Comparison of ENCODE assay signal across 10 cellular contexts in the genomic region with DNA sequence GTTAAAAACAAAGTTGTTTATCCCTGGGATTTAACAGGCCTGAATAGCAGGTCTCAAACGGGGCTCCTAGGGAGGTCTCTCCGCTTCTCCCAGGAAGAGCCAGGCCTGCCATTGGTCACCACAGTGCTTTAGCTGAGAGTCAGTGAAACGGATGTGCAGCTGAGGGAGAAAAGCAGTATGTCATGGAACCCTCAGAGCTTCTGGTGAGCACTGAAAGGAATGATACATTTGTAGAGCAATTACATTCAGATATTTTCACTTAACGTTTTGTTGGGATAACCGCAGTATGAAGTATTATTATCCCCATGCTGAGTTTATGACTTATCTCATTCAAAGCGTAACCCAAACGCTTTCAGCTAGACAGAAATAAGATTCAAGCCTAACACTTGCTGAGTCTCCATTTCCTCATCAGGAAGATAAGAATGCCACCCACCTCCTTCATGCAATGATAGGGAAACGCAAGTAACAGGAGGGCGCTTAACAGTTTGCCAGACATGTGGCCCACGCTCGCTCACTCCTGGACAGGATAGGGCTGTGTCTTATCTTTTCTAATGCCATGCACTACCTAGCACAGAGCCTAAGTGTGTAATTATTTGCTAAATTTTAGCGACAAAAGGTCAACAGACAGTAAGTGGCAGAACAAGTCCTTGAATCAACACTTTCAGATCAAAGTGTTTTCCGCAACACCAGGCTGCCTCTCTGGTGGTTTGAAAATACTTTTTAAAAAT. TPM values are rescaled to one million over a fixed set of nuclear protein-coding genes. Genes with fewer than 3 reads are reported as not detected.
DNase-seq lines count a peak whose midpoint lies in the region; ATAC-seq and TF ChIP-seq lines count a peak whose summit lies in the region.
"Had no signal": no experiment of that assay in that cellular context is flagged by ENCODE, and none has a peak within 500 bp of the region (broad histone marks: within the 10 kb centered on the region; RNA-seq: fewer than 3 reads in every experiment).

No MANE protein-coding gene starts in this region.

- H3K9me3 Mint-ChIP-seq in T-helper 2 cell treated with Interferon-gamma antibody and Interleukin-4, amounts not matched to agents 5 μg/mL and 100 μg/mL, for 36 hours: no peaks in the 10 kb centered on the region

- peak overlapping the region; percentile 96 for H3K27ac Mint-ChIP-seq in T-helper 2 cell treated with Interferon-gamma antibody and Interleukin-4, amounts not matched to agents 5 μg/mL and 100 μg/mL, for 36 hours

- peaks cover 0 to 13% (median 0%) of the 10 kb centered on the region in 3 donors for H3K36me3 ChIP-seq in esophagus squamous epithelium
- H3K36me3 ChIP-seq in transverse colon: peaks cover 0 to 17% (median 0%) of the 10 kb centered on the region in 4 donors

- WGBS in esophagus squamous epithelium, 2 donors: 49 to 52% methylated on average over 13 of the region's 13 CpGs
- WGBS in transverse colon (ENCODE audit: low coverage in 1 of 2), 2 donors: 45 to 49% methylated on average over 13 of the region's 13 CpGs

- peak; percentile 76 for DNase-seq in activated effector memory CD4-positive, alpha-beta T cell treated with anti-CD3 and anti-CD28 coated beads, Interleukin-2, amount 50 U/mL, for 16 hours
- DNase-seq in activated effector memory CD4-positive, alpha-beta T cell treated with Interleukin-2 at 50 U/mL for 16 hours: no peak
- DNase-seq in T-helper 2 cell treated with Interferon-gamma antibody and Interleukin-4, amounts not matched to agents 5 μg/mL and 100 μg/mL, for 36 hours (ENCODE audit: low spot score): peak; percentile 72
- DNase-seq in esophagus squamous epithelium (lab: John Stamatoyannopoulos, UW): no peak
- no peak for DNase-seq in transverse colon
- DNase-seq in caudate nucleus (lab: John Stamatoyannopoulos, UW): no peak
- DNase-seq: BE2C, NCI-H82 had no signal

- in situ Hi-C loops in transverse colon (cut with MboI; ENCODE audit: low pct_ligation_motif_present in 1 of 4, low pct_unique_long_range_greater_than_20kb in 1 of 4, low sequenced_read_pairs in 3 of 4): loop anchor here in 3 of 4 donors (10.0 to 25.0 kb wide), 4 partner anchors 84 to 301 kb away; a partner anchor contains a TSS

- H3K27me3 ChIP-seq in esophagus squamous epithelium (no peaks in the 10 kb centered on the region), transverse colon (no peaks in the 10 kb centered on the region)
- H3K27me3 ChIP-seq: BE2C had no signal

- peak overlapping the region; percentile 60 to 77 (median 70) for H3K27ac ChIP-seq in esophagus squamous epithelium
- peak overlapping the region; percentile 68 to 85 (median 72) for H3K27ac ChIP-seq in transverse colon
- H3K27ac ChIP-seq in caudate nucleus (ENCODE audit: low read depth, low read length): no peak overlapping the region

- intact Hi-C loops in esophagus squamous epithelium (cut with DNase I) (no loop called here), transverse colon (cut with DNase I; ENCODE audit: low total_unique reads) (no loop called here)

- peak overlapping the region; percentile 78 for H3K4me3 Mint-ChIP-seq in T-helper 2 cell treated with Interferon-gamma antibody and Interleukin-4, amounts not matched to agents 5 μg/mL and 100 μg/mL, for 36 hours

- TF ChIP-seq POLR2A in esophagus squamous epithelium (IDR thresholded peaks at IDR 0.05) (no peak), transverse colon (IDR thresholded peaks at IDR 0.05) (no peak)

- H3K9me3 ChIP-seq in esophagus squamous epithelium (no peaks in the 10 kb centered on the region), transverse colon (no peaks in the 10 kb centered on the region)
- H3K9me3 ChIP-seq: BE2C had no signal

- peaks cover 92% of the 10 kb centered on the region for H3K4me1 Mint-ChIP-seq in T-helper 2 cell treated with Interferon-gamma antibody and Interleukin-4, amounts not matched to agents 5 μg/mL and 100 μg/mL, for 36 hours (ENCODE audit: low read depth)

- peaks cover 4% of the 10 kb centered on the region for H3K27me3 Mint-ChIP-seq in T-helper 2 cell treated with Interferon-gamma antibody and Interleukin-4, amounts not matched to agents 5 μg/mL and 100 μg/mL, for 36 hours (ENCODE audit: low read depth)

- peaks cover 25% of the 10 kb centered on the region for H3K36me3 Mint-ChIP-seq in T-helper 2 cell treated with Interferon-gamma antibody and Interleukin-4, amounts not matched to agents 5 μg/mL and 100 μg/mL, for 36 hours (ENCODE audit: low read depth)

- H3K4me1 ChIP-seq in esophagus squamous epithelium (peaks cover 53 to 100% (median 85%) of the 10 kb centered on the region in 3 donors), transverse colon (peaks cover 22 to 83% (median 57%) of the 10 kb centered on the region in 4 donors)

- ATAC-seq in GM18858 (IDR thresholded peaks at IDR 0.05; ENCODE audit: unreplicated experiment): no peak
- ATAC-seq in GM19324 (IDR thresholded peaks at IDR 0.05; ENCODE audit: low FRiP score, unreplicated experiment): no peak

- TF ChIP-seq EP300 in transverse colon (IDR thresholded peaks at IDR 0.05; ENCODE audit: low read depth): no peak

- TF ChIP-seq CTCF in esophagus squamous epithelium (IDR thresholded peaks at IDR 0.05) (no peak), transverse colon (IDR thresholded peaks at IDR 0.05) (no peak)

- H3K4me3 ChIP-seq in esophagus squamous epithelium (no peak overlapping the region), transverse colon (no peak overlapping the region)

RNA-seq across cellular contexts. Expression of a gene that starts 28.2 kb away (rescaled TPM):
- 100 to 1,000 TPM; 174 to 280 (median 225) TPM for total RNA-seq in esophagus squamous epithelium
- 100 to 1,000 TPM in 3 of 4 donors, 10 to 100 TPM in 1; 31.4 to 154 (median 141) TPM for total RNA-seq in transverse colon

RNA-seq across cellular contexts. Expression of a gene that starts 37.3 kb away (rescaled TPM):
- total RNA-seq in esophagus squamous epithelium: 10 to 100 TPM; 22.9 to 45.4 (median 30.1) TPM
- 10 to 100 TPM; 17.5 to 41.1 (median 23.1) TPM for total RNA-seq in transverse colon

Comparison
In these comparisons a context has a peak if more than half of its experiments do, and no peak if none do; other contexts are left out.
1. DNase-seq: peak in activated effector memory CD4-positive, alpha-beta T cell treated with anti-CD3 and anti-CD28 coated beads, Interleukin-2, amount 50 U/mL, for 16 hours (single experiment) and T-helper 2 cell treated with Interferon-gamma antibody and Interleukin-4, amounts not matched to agents 5 μg/mL and 100 μg/mL, for 36 hours (single experiment); none in activated effector memory CD4-positive, alpha-beta T cell treated with Interleukin-2 at 50 U/mL for 16 hours (single experiment), esophagus squamous epithelium (single experiment), transverse colon (single experiment) and caudate nucleus (0 of 61).